ENCODE assay signal across 28 cellular contexts in genomic region chr3:180720012-180720411, GRCh38. TPM values are rescaled to one million over a fixed set of nuclear protein-coding genes. Genes with fewer than 3 reads are reported as not detected.
"Had no signal": no experiment of that assay in that cellular context is flagged by ENCODE, and none has a peak within 500 bp of the region (broad histone marks: within the 10 kb centered on the region; RNA-seq: fewer than 3 reads in every experiment).

No MANE protein-coding gene starts in this region.

- H3K27ac ChIP-seq: colonic mucosa, epithelial cell of prostate, esophagus squamous epithelium, gastrocnemius medialis, heart right ventricle, left lung, lower lobe of right lung had no signal

- FAIRE-seq: endometrium, islet of Langerhans, keratinocyte had no signal

- H3K27me3 ChIP-seq: colonic mucosa, esophagus squamous epithelium, gastrocnemius medialis, heart right ventricle, left lung had no signal

- H3K4me3 ChIP-seq: colonic mucosa, esophagus squamous epithelium, gastrocnemius medialis, heart right ventricle, left lung, lower lobe of right lung, mucosa of descending colon had no signal

- ATAC-seq: effector memory CD8-positive, alpha-beta T cell; esophagus mucosa; gastrocnemius medialis; heart right ventricle; left cardiac atrium; left lung; left ventricle myocardium superior; lower lobe of right lung; mucosa of descending colon had no signal

- H3K36me3 ChIP-seq: colonic mucosa, esophagus squamous epithelium, heart right ventricle, left lung, lower lobe of right lung had no signal

- DNase-seq: colonic mucosa; cortex of kidney; effector CD8-positive, alpha-beta T cell; effector memory CD8-positive, alpha-beta T cell; endodermal cell; erythroblast; esophagus squamous epithelium; foreskin fibroblast; foreskin melanocyte; gastrocnemius medialis; glutamatergic neuron; head of caudate nucleus; heart right ventricle; hippocampal formation; left cardiac atrium; left lung; left ventricle myocardium superior; lower lobe of right lung; mesenchymal stem cell; mucosa of descending colon; naive B cell had no signal

- H3K4me1 ChIP-seq: colonic mucosa, esophagus squamous epithelium, gastrocnemius medialis, heart right ventricle, left lung, lower lobe of right lung had no signal

- H3K9me3 ChIP-seq: colonic mucosa, esophagus squamous epithelium, gastrocnemius medialis, left lung, lower lobe of right lung, mucosa of descending colon had no signal

RNA-seq across cellular contexts. Expression of gene CCDC39, which starts 40.7 kb away (rescaled TPM):
- total RNA-seq: colonic mucosa, esophagus mucosa, esophagus squamous epithelium, heart right ventricle, left cardiac atrium, left ventricle myocardium superior, lung microvascular endothelial cell, mesothelial cell of epicardium had no signal
- polyA plus RNA-seq: keratinocyte had no signal
